Comparison of ENCODE assay signal across 8 cellular contexts in the genomic region with DNA sequence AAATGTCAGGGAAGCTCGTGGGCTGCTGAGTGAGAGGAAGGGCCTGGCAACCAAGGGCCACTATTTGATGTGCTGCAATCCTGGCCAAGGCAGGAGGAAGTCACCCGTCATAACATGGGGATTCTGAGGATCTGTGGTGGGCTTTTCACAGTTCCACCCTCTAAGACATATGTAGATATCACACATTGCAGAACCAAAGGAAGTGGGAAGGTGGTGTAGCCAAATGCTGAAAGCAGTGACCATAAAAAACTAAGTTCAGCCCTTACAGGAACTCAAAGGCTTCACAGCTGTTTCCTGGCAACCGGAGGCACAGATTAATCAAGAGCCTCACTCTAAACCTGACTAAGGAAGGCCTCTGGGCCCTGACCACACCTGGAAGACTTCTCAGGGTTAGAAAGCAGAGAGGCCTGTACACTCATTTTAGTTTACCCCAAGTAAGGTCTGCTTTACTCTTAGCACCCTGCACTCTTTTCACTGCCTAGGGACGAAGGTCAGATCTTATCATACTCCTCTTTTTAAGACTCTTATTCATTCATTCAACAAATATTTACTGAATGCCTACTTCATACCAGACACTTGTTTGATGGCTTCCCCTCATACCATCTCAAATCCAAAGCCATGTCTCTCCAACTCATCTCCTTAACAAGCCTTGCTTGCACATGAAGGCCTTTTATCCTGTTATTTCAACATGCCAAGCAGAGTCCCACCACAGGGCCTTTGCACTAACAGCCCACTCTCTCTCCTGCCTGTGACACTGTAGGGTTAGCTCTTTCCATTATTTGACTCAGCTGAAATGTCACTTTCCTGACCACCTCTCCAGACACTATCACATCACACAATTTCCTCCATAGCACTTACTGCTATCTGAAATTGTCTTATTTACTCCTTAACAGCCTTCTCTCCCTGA. TPM values are rescaled to one million over a fixed set of nuclear protein-coding genes. Genes with fewer than 3 reads are reported as not detected.
DNase-seq lines count a peak whose midpoint lies in the region; ATAC-seq, FAIRE-seq and TF ChIP-seq lines count a peak whose summit lies in the region.

No MANE protein-coding gene starts in this region.

- H3K36me3 ChIP-seq in ACC112 (ENCODE audit: insufficient read depth, low read length) (no peaks in the 10 kb centered on the region; the same call in 1 of the 2 replicates), HepG2 (replicated peaks in 1 of 2; ENCODE audit: control insufficient read depth in 1 of 2, insufficient read depth in 2 of 2, low read length in 2 of 2) (peaks cover 11 to 14% of the 10 kb centered on the region in 2 experiments; a peak in 4 of 5 replicates), upper lobe of left lung (peaks cover 0 to 2% (median 0%) of the 10 kb centered on the region in 4 donors)

- DNase-seq in LoVo (ENCODE audit: low spot score) (peak; percentile 12), HepG2 (ENCODE audit: low spot score) (peak; percentile 45), upper lobe of left lung (peak in 1 of 2 donors; percentile 64), DMS79 (lab: John Stamatoyannopoulos, UW) (no peak), NCI-H2081 treated with DMSO at 0.1 percent for 48 hours (lab: John Stamatoyannopoulos, UW) (no peak)
- no peak for DNase-seq in activated naive CD8-positive, alpha-beta T cell treated with anti-CD3 and anti-CD28 coated beads, Interleukin-2, amount 10 ng/mL, durations not matched to agents 7 days and 5 days

- peak overlapping the region; percentile 92 for H3K4me2 ChIP-seq in HepG2 (ENCODE audit: low read depth, low read length)

- TF ChIP-seq EP300 in HepG2 (IDR thresholded peaks at IDR 0.05; ENCODE audit: low read depth in 2 of 2, low read length in 2 of 2) (peak in 1 of 2 experiments; percentile 16; a peak in 1 of 4 replicates), HepG2 (CRISPR knock-in tag; IDR thresholded peaks at IDR 0.05; ENCODE audit: borderline replicate concordance) (no peak), upper lobe of left lung (IDR thresholded peaks at IDR 0.05) (no peak)

- peak in 1 of 2 experiments; percentile 29; a peak in 1 of 4 replicates for TF ChIP-seq POLR2A in HepG2 (IDR thresholded peaks at IDR 0.05; ENCODE audit: insufficient read depth in 1 of 2, low read depth in 2 of 2, low read length in 2 of 2)
- no peak for TF ChIP-seq POLR2A in upper lobe of left lung (IDR thresholded peaks at IDR 0.05)

- H4K20me1 ChIP-seq in HepG2 (ENCODE audit: insufficient read depth, low read length) = peaks cover 60% of the 10 kb centered on the region

- POLR2A ChIA-PET in activated naive CD8-positive, alpha-beta T cell treated with anti-CD3 and anti-CD28 coated beads, Interleukin-2, amount 10 ng/mL, durations not matched to agents 7 days and 5 days (lab: Charles Lee) = interaction anchor here (0.6 to 5.9 kb wide), 5 partner anchors 12 to 43 kb away, joined by 3 to 42 read pairs (median 5); partner anchors contain the start of gene PEDS1
- POLR2A ChIA-PET in HepG2 (lab: Yijun Ruan, JAX) = interaction anchor here (0.6 to 1.0 kb wide), 2 partner anchors 21 to 568 kb away, joined by 3 read pairs; no protein-coding TSS in a partner anchor

- peak overlapping the region; percentile 96 for H3K4me3 Mint-ChIP-seq in activated naive CD8-positive, alpha-beta T cell treated with anti-CD3 and anti-CD28 coated beads, Interleukin-2, amount 10 ng/mL, durations not matched to agents 7 days and 5 days

- 68% methylated on average over 4 of the region's 4 CpGs for WGBS in HepG2 (ENCODE audit: low lambda C conversion rate)
- WGBS in upper lobe of left lung, 2 donors = 9 to 13% methylated on average over 3 to 4 of the region's 4 CpGs

- peak overlapping the region; percentile 72 for H3K27ac Mint-ChIP-seq in activated naive CD8-positive, alpha-beta T cell treated with anti-CD3 and anti-CD28 coated beads, Interleukin-2, amount 10 ng/mL, durations not matched to agents 7 days and 5 days

- no peak for TF ChIP-seq RAD21 in HepG2 (CRISPR knock-in tag; IDR thresholded peaks at IDR 0.05)

- BruUV-seq in HepG2 (replicated peaks; lab: Mats Ljungman, UMichigan) = no TSS peak

- H3K27ac ChIP-seq in ACC112 (ENCODE audit: low read depth, low read length) (peak overlapping the region; percentile 72; the same call in 1 of the 2 replicates), HepG2 (ENCODE audit: extremely low read length, insufficient read depth, low read length) (no peak overlapping the region), upper lobe of left lung (peak overlapping the region in 3 of 4 donors; percentile 15 to 99 (median 45))

- CTCF ChIA-PET in HepG2 (lab: Yijun Ruan, JAX; ENCODE audit: low intra/inter-chr PET ratio, low total read pairs) = no interaction called here

- no peak for FAIRE-seq in HepG2 (lab: Jason Lieb, UNC)

- H3K9me3 ChIP-seq in HepG2 (ENCODE audit: low read length) (no peaks in the 10 kb centered on the region), upper lobe of left lung (no peaks in the 10 kb centered on the region)

- peaks cover 67% of the 10 kb centered on the region for H3K4me1 Mint-ChIP-seq in activated naive CD8-positive, alpha-beta T cell treated with anti-CD3 and anti-CD28 coated beads, Interleukin-2, amount 10 ng/mL, durations not matched to agents 7 days and 5 days

- peaks cover 24% of the 10 kb centered on the region for H3K36me3 Mint-ChIP-seq in activated naive CD8-positive, alpha-beta T cell treated with anti-CD3 and anti-CD28 coated beads, Interleukin-2, amount 10 ng/mL, durations not matched to agents 7 days and 5 days

- H2AFZ ChIP-seq in ACC112 (ENCODE audit: low read length, unreplicated experiment) (no peak overlapping the region), HepG2 (ENCODE audit: low read length) (no peak overlapping the region)

- peaks cover 40% of the 10 kb centered on the region for H3K4me1 ChIP-seq in ACC112 (ENCODE audit: control insufficient read depth, insufficient read depth, low read length, unreplicated experiment)
- H3K4me1 ChIP-seq in HepG2 (ENCODE audit: insufficient read depth, low read length) = peaks cover 80% of the 10 kb centered on the region
- H3K4me1 ChIP-seq in upper lobe of left lung = peaks cover 69 to 87% (median 70%) of the 10 kb centered on the region in 4 donors

- H3K9me3 Mint-ChIP-seq in activated naive CD8-positive, alpha-beta T cell treated with anti-CD3 and anti-CD28 coated beads, Interleukin-2, amount 10 ng/mL, durations not matched to agents 7 days and 5 days = no peaks in the 10 kb centered on the region

- TF ChIP-seq CTCF in HepG2 (CRISPR knock-in tag; IDR thresholded peaks at IDR 0.05) (no peak), upper lobe of left lung (IDR thresholded peaks at IDR 0.05) (no peak)

- H3K79me2 ChIP-seq in ACC112 (ENCODE audit: control insufficient read depth, insufficient read depth, low read length, unreplicated experiment) = peaks cover 89% of the 10 kb centered on the region
- H3K79me2 ChIP-seq in HepG2 (ENCODE audit: insufficient read depth, low read length) = peaks cover 90% of the 10 kb centered on the region

- peak overlapping the region; percentile 78 for H3K4me3 ChIP-seq in ACC112 (ENCODE audit: low read depth, low read length)
- H3K4me3 ChIP-seq in HepG2 (replicated peaks in 1 of 3; ENCODE audit: insufficient read depth in 1 of 3, low read depth in 2 of 3, low read length in 3 of 3) = peak overlapping the region; percentile 3 to 96 (median 94); a peak in 2 of 6 replicates
- H3K4me3 ChIP-seq in upper lobe of left lung = no peak overlapping the region

- H3K9ac ChIP-seq in HepG2 (ENCODE audit: insufficient read depth, low read depth, low read length) = peak overlapping the region; percentile 92; the same call in 1 of the 2 replicates

- intact Hi-C loops in HepG2 (cut with micrococcal nuclease; ENCODE audit: unreplicated experiment) = loop anchor here (5.0 kb wide), 1 partner anchor 352 kb away; no protein-coding TSS in a partner anchor

- ATAC-seq in GM18868 (IDR thresholded peaks at IDR 0.05; ENCODE audit: unreplicated experiment) = peak; percentile 31
- peak; percentile 64 for ATAC-seq in activated naive CD8-positive, alpha-beta T cell treated with anti-CD3 and anti-CD28 coated beads, Interleukin-2, amount 10 ng/mL, durations not matched to agents 7 days and 5 days (ENCODE audit: low read depth)
- ATAC-seq in HepG2 = no peak
- ATAC-seq in upper lobe of left lung (ENCODE audit: low FRiP score in 2 of 2) = no peak

- no peaks in the 10 kb centered on the region for H3K27me3 Mint-ChIP-seq in activated naive CD8-positive, alpha-beta T cell treated with anti-CD3 and anti-CD28 coated beads, Interleukin-2, amount 10 ng/mL, durations not matched to agents 7 days and 5 days

- H3K27me3 ChIP-seq in ACC112 (ENCODE audit: insufficient read depth, low read length) = no peaks in the 10 kb centered on the region
- H3K27me3 ChIP-seq in HepG2 (ENCODE audit: control insufficient read depth in 1 of 2, insufficient read depth in 2 of 2, low read length in 2 of 2) = no peaks in the 10 kb centered on the region; a peak in 1 of 5 replicates
- no peaks in the 10 kb centered on the region for H3K27me3 ChIP-seq in upper lobe of left lung

- in situ Hi-C loops in HepG2 (cut with HindIII; ENCODE audit: extremely low pct_ligation_motif_present, low pct_unique_long_range_greater_than_20kb) = loop anchor here (10.0 kb wide), 1 partner anchor 474 kb away; no protein-coding TSS in a partner anchor

RNA-seq across cellular contexts. Expression of gene UBE2V1, which starts 2.6 kb away (rescaled TPM):
- 100 to 1,000 TPM; 124 to 140 TPM for total RNA-seq in activated naive CD8-positive, alpha-beta T cell treated with anti-CD3 and anti-CD28 coated beads, Interleukin-2, amount 10 ng/mL, durations not matched to agents 7 days and 5 days
- total RNA-seq in HepG2 (2016; rRNA removed; fragmentation: Illumina TruSeq; extraction: Trizol) (81.3 and 85.1 TPM in 2 replicates), upper lobe of left lung (100 to 1,000 TPM in 1 of 6 donors, 10 to 100 TPM in 5; 50.3 to 116 (median 69.9) TPM)
- 39.8 and 41.0 TPM in 2 replicates for total RNA-seq in HepG2 (2016; cell fraction: cytosol; rRNA removed; fragmentation: Illumina TruSeq; extraction: Trizol; ENCODE audit: low read depth)
- total RNA-seq in HepG2 (2016; cell fraction: insoluble cytoplasmic fraction; rRNA removed; fragmentation: Illumina TruSeq; extraction: Trizol) = 75.7 and 82.4 TPM in 2 replicates
- 77.9 and 85.1 TPM in 2 replicates for total RNA-seq in HepG2 (2016; cell fraction: membrane; rRNA removed; fragmentation: Illumina TruSeq; extraction: Trizol)
- 90.9 and 96.1 TPM in 2 replicates for total RNA-seq in HepG2 (2016; cell fraction: nucleus; rRNA removed; fragmentation: Illumina TruSeq; extraction: Trizol)
- 102 and 132 TPM in 2 replicates for polyA plus RNA-seq in HepG2 (2011; rRNA removed)
- 86.6 and 115 TPM in 2 replicates for polyA plus RNA-seq in HepG2 (2011; cell fraction: cytosol; rRNA removed)
- 112 and 127 TPM in 2 replicates for polyA plus RNA-seq in HepG2 (2011; cell fraction: nucleus; rRNA removed)
- 131 and 175 TPM in 2 replicates for polyA plus RNA-seq in HepG2 (2012)
- polyA plus RNA-seq in HepG2 (2016; cell fraction: cytosol; fragmentation: Illumina TruSeq; extraction: Trizol; ENCODE audit: low read depth) = 88.5 and 88.7 TPM in 2 replicates
- 203 and 260 TPM in 2 replicates for polyA plus RNA-seq in HepG2 (2016; cell fraction: insoluble cytoplasmic fraction; fragmentation: Illumina TruSeq; extraction: Trizol; ENCODE audit: low read depth)
- 179 and 185 TPM in 2 replicates for polyA plus RNA-seq in HepG2 (2016; cell fraction: membrane; fragmentation: Illumina TruSeq; extraction: Trizol; ENCODE audit: low read depth)
- polyA plus RNA-seq in HepG2 (2016; cell fraction: nucleus; fragmentation: Illumina TruSeq; extraction: Trizol; ENCODE audit: insufficient read depth, low read depth) = 152 and 171 TPM in 2 replicates
- 54.3 and 62.1 TPM in 2 replicates for polyA minus RNA-seq in HepG2 (2011; rRNA and poly(A)+ RNA removed; ENCODE audit: low replicate concordance)
- 50.5 and 51.3 TPM in 2 replicates for polyA minus RNA-seq in HepG2 (2011; cell fraction: cytosol; rRNA and poly(A)+ RNA removed)
- 273 and 299 TPM in 2 replicates for polyA minus RNA-seq in HepG2 (2011; cell fraction: nucleus; rRNA and poly(A)+ RNA removed)

RNA-seq across cellular contexts. Expression of gene PEDS1, which starts 43.1 kb away (rescaled TPM):
- 10 to 100 TPM; 22.1 to 24.5 TPM for total RNA-seq in activated naive CD8-positive, alpha-beta T cell treated with anti-CD3 and anti-CD28 coated beads, Interleukin-2, amount 10 ng/mL, durations not matched to agents 7 days and 5 days
- total RNA-seq in HepG2 (2016; rRNA removed; fragmentation: Illumina TruSeq; extraction: Trizol) (21.4 and 30.5 TPM in 2 replicates), upper lobe of left lung (10 to 100 TPM; 30.4 to 59.3 (median 34.2) TPM)
- 17.9 and 19.8 TPM in 2 replicates for total RNA-seq in HepG2 (2016; cell fraction: cytosol; rRNA removed; fragmentation: Illumina TruSeq; extraction: Trizol; ENCODE audit: low read depth)
- total RNA-seq in HepG2 (2016; cell fraction: insoluble cytoplasmic fraction; rRNA removed; fragmentation: Illumina TruSeq; extraction: Trizol) = 16.4 and 29.4 TPM in 2 replicates
- 40.2 and 46.0 TPM in 2 replicates for total RNA-seq in HepG2 (2016; cell fraction: membrane; rRNA removed; fragmentation: Illumina TruSeq; extraction: Trizol)
- total RNA-seq in HepG2 (2016; cell fraction: nucleus; rRNA removed; fragmentation: Illumina TruSeq; extraction: Trizol) = 19.8 and 24.1 TPM in 2 replicates
- polyA plus RNA-seq in HepG2 (2011; rRNA removed) = 93.9 and 105 TPM in 2 replicates
- 58.6 and 81.5 TPM in 2 replicates for polyA plus RNA-seq in HepG2 (2011; cell fraction: cytosol; rRNA removed)
- polyA plus RNA-seq in HepG2 (2011; cell fraction: nucleus; rRNA removed) = 45.3 and 46.9 TPM in 2 replicates
- 29.0 and 44.1 TPM in 2 replicates for polyA plus RNA-seq in HepG2 (2012)
- polyA plus RNA-seq in HepG2 (2016; cell fraction: cytosol; fragmentation: Illumina TruSeq; extraction: Trizol; ENCODE audit: low read depth) = 31.6 and 35.7 TPM in 2 replicates
- 33.1 and 37.1 TPM in 2 replicates for polyA plus RNA-seq in HepG2 (2016; cell fraction: insoluble cytoplasmic fraction; fragmentation: Illumina TruSeq; extraction: Trizol; ENCODE audit: low read depth)
- polyA plus RNA-seq in HepG2 (2016; cell fraction: membrane; fragmentation: Illumina TruSeq; extraction: Trizol; ENCODE audit: low read depth) = 65.7 and 67.3 TPM in 2 replicates
- polyA plus RNA-seq in HepG2 (2016; cell fraction: nucleus; fragmentation: Illumina TruSeq; extraction: Trizol; ENCODE audit: insufficient read depth, low read depth) = 60.4 and 64.9 TPM in 2 replicates
- 171 and 190 TPM in 2 replicates for polyA minus RNA-seq in HepG2 (2011; rRNA and poly(A)+ RNA removed; ENCODE audit: low replicate concordance)
- polyA minus RNA-seq in HepG2 (2011; cell fraction: cytosol; rRNA and poly(A)+ RNA removed) = 44.9 and 49.0 TPM in 2 replicates
- polyA minus RNA-seq in HepG2 (2011; cell fraction: nucleus; rRNA and poly(A)+ RNA removed) = 12.5 and 14.5 TPM in 2 replicates

Comparison
In these comparisons a context has a peak if more than half of its experiments do, and no peak if none do; other contexts are left out.
1. H3K4me3 ChIP-seq: peak in ACC112 (single experiment) and HepG2 (3 of 3); none in upper lobe of left lung (0 of 4).
2. ATAC-seq: peak in GM18868 (single experiment) and activated naive CD8-positive, alpha-beta T cell treated with anti-CD3 and anti-CD28 coated beads, Interleukin-2, amount 10 ng/mL, durations not matched to agents 7 days and 5 days (single experiment); none in HepG2 (single experiment) and upper lobe of left lung (0 of 2).
3. DNase-seq: peak in LoVo (single experiment) and HepG2 (single experiment); none in activated naive CD8-positive, alpha-beta T cell treated with anti-CD3 and anti-CD28 coated beads, Interleukin-2, amount 10 ng/mL, durations not matched to agents 7 days and 5 days (single experiment), DMS79 (single experiment) and NCI-H2081 treated with DMSO at 0.1 percent for 48 hours (single experiment).